In the genomic region with DNA sequence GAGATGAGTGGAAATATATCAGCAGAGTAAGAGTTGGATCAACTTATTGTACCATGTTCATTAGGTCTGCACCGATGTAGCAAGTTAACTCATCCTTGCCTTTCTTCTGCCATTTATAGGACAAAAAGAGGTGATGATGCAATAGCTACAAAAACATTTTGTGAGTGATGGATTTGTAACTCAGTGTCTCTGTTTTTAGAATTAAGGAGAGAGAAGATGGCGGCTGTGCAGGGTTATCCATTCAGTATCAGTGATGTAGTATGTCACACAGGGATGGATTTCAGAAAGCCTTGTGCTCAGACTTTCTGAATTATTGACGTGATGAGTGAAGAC, we compare ENCODE assay signal across 2 cellular contexts.
TF ChIP-seq lines count a peak whose summit lies in the region.

No MANE protein-coding gene starts in this region.

TF ChIP-seq in SK-N-SH treated with all-trans-retinoic acid at 6 μM for 48 hours, 23 proteins besides CTCF, POLR2A, EP300 and RAD21 (continued from another document):
- TF ChIP-seq, protein P1, sequence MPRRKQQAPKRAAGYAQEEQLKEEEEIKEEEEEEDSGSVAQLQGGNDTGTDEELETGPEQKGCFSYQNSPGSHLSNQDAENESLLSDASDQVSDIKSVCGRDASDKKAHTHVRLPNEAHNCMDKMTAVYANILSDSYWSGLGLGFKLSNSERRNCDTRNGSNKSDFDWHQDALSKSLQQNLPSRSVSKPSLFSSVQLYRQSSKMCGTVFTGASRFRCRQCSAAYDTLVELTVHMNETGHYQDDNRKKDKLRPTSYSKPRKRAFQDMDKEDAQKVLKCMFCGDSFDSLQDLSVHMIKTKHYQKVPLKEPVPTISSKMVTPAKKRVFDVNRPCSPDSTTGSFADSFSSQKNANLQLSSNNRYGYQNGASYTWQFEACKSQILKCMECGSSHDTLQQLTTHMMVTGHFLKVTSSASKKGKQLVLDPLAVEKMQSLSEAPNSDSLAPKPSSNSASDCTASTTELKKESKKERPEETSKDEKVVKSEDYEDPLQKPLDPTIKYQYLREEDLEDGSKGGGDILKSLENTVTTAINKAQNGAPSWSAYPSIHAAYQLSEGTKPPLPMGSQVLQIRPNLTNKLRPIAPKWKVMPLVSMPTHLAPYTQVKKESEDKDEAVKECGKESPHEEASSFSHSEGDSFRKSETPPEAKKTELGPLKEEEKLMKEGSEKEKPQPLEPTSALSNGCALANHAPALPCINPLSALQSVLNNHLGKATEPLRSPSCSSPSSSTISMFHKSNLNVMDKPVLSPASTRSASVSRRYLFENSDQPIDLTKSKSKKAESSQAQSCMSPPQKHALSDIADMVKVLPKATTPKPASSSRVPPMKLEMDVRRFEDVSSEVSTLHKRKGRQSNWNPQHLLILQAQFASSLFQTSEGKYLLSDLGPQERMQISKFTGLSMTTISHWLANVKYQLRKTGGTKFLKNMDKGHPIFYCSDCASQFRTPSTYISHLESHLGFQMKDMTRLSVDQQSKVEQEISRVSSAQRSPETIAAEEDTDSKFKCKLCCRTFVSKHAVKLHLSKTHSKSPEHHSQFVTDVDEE (CRISPR knock-in tag; IDR thresholded peaks at IDR 0.05), result 0 out of 2 replicates have a peak, but pooled peaks have one; percentile 14
- no peak for TF ChIP-seq OSR1 (CRISPR knock-in tag; IDR thresholded peaks at IDR 0.05)
- no peak for TF ChIP-seq ZC3H10 (CRISPR knock-in tag; IDR thresholded peaks at IDR 0.05)
- no peak for TF ChIP-seq ZNF565 (CRISPR knock-in tag; conservative IDR thresholded peaks at IDR 0.05; ENCODE audit: low read depth)
- no peak for TF ChIP-seq ISL1 (CRISPR knock-in tag; IDR thresholded peaks at IDR 0.05)
TF ChIP-seq in SK-N-SH treated with all-trans-retinoic acid at 6 μM for 48 hours: peak in this region for 4.

TF ChIP-seq in HepG2, 621 proteins besides CTCF, POLR2A, EP300 and RAD21 (continued from another document and continues in another):
- TF ChIP-seq, protein P2, sequence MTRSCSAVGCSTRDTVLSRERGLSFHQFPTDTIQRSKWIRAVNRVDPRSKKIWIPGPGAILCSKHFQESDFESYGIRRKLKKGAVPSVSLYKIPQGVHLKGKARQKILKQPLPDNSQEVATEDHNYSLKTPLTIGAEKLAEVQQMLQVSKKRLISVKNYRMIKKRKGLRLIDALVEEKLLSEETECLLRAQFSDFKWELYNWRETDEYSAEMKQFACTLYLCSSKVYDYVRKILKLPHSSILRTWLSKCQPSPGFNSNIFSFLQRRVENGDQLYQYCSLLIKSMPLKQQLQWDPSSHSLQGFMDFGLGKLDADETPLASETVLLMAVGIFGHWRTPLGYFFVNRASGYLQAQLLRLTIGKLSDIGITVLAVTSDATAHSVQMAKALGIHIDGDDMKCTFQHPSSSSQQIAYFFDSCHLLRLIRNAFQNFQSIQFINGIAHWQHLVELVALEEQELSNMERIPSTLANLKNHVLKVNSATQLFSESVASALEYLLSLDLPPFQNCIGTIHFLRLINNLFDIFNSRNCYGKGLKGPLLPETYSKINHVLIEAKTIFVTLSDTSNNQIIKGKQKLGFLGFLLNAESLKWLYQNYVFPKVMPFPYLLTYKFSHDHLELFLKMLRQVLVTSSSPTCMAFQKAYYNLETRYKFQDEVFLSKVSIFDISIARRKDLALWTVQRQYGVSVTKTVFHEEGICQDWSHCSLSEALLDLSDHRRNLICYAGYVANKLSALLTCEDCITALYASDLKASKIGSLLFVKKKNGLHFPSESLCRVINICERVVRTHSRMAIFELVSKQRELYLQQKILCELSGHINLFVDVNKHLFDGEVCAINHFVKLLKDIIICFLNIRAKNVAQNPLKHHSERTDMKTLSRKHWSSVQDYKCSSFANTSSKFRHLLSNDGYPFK (CRISPR knock-in tag; IDR thresholded peaks at IDR 0.05; ENCODE audit: borderline replicate concordance), result no peak
- TF ChIP-seq ZFP36 (IDR thresholded peaks at IDR 0.05; ENCODE audit: borderline replicate concordance, low read depth, low read length, partially characterized antibody) (no peak), RBM39 (IDR thresholded peaks at IDR 0.05; ENCODE audit: low read depth, low read length, poor library complexity, severe bottlenecking) (no peak), SMARCC2 (IDR thresholded peaks at IDR 0.05) (no peak), ESRRA (CRISPR knock-in tag; IDR thresholded peaks at IDR 0.05; ENCODE audit: low read depth) (no peak), RARG (CRISPR knock-in tag; IDR thresholded peaks at IDR 0.05; ENCODE audit: low read depth) (no peak), GTF3A (CRISPR knock-in tag; conservative IDR thresholded peaks at IDR 0.05) (no peak), IRF2 (CRISPR knock-in tag; IDR thresholded peaks at IDR 0.05) (no peak), XRCC5 (optimal IDR thresholded peaks at IDR 0.05; ENCODE audit: low read length) (no peak), CBX1 (IDR thresholded peaks at IDR 0.05; ENCODE audit: low read depth) (no peak), KLF16 (CRISPR knock-in tag; IDR thresholded peaks at IDR 0.05) (0 out of 4 replicates have a peak, but pooled peaks of 1 of the 2 experiments have one; percentile 9), PHF5A (CRISPR knock-in tag; IDR thresholded peaks at IDR 0.05; ENCODE audit: low read depth, unreplicated experiment) (peak; percentile 7), ZNF121 (CRISPR knock-in tag; IDR thresholded peaks at IDR 0.05) (no peak), ZBTB21 (CRISPR knock-in tag; IDR thresholded peaks at IDR 0.05) (no peak), ZNF484 (CRISPR knock-in tag; IDR thresholded peaks at IDR 0.05; ENCODE audit: borderline replicate concordance, low read depth) (no peak), LCORL (IDR thresholded peaks at IDR 0.05) (no peak), LCORL (CRISPR knock-in tag; IDR thresholded peaks at IDR 0.05) (0 out of 2 replicates have a peak, but pooled peaks have one; percentile 9), HNF4G (IDR thresholded peaks at IDR 0.05; ENCODE audit: borderline replicate concordance, low read depth, low read length) (no peak), HNF4G (CRISPR knock-in tag; IDR thresholded peaks at IDR 0.05; ENCODE audit: borderline replicate concordance, low read depth) (no peak), RCOR2 (CRISPR knock-in tag; IDR thresholded peaks at IDR 0.05) (no peak), SMAD1 (CRISPR knock-in tag; IDR thresholded peaks at IDR 0.05; ENCODE audit: borderline replicate concordance, low read depth) (no peak), ATF7 (IDR thresholded peaks at IDR 0.05) (peak; percentile 81), ATF7 (CRISPR knock-in tag; IDR thresholded peaks at IDR 0.05) (no peak), ZNF343 (CRISPR knock-in tag; IDR thresholded peaks at IDR 0.05) (no peak), YEATS2 (CRISPR knock-in tag; IDR thresholded peaks at IDR 0.05; ENCODE audit: borderline replicate concordance) (no peak), ZNF577 (CRISPR knock-in tag; IDR thresholded peaks at IDR 0.05; ENCODE audit: borderline replicate concordance, low read depth) (no peak), CEBPG (CRISPR knock-in tag; IDR thresholded peaks at IDR 0.05) (peak; percentile 80), CBX5 (CRISPR knock-in tag; IDR thresholded peaks at IDR 0.05; ENCODE audit: borderline replicate concordance) (no peak), ISL2 (CRISPR knock-in tag; IDR thresholded peaks at IDR 0.05) (peak; percentile 9; the same call in 1 of the 2 replicates)
- TF ChIP-seq, protein P3, sequence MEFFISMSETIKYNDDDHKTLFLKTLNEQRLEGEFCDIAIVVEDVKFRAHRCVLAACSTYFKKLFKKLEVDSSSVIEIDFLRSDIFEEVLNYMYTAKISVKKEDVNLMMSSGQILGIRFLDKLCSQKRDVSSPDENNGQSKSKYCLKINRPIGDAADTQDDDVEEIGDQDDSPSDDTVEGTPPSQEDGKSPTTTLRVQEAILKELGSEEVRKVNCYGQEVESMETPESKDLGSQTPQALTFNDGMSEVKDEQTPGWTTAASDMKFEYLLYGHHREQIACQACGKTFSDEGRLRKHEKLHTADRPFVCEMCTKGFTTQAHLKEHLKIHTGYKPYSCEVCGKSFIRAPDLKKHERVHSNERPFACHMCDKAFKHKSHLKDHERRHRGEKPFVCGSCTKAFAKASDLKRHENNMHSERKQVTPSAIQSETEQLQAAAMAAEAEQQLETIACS (CRISPR knock-in tag; IDR thresholded peaks at IDR 0.05), result no peak
- TF ChIP-seq, protein P4, sequence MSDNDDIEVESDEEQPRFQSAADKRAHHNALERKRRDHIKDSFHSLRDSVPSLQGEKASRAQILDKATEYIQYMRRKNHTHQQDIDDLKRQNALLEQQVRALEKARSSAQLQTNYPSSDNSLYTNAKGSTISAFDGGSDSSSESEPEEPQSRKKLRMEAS (IDR thresholded peaks at IDR 0.05), result no peak
- TF ChIP-seq, protein P5, sequence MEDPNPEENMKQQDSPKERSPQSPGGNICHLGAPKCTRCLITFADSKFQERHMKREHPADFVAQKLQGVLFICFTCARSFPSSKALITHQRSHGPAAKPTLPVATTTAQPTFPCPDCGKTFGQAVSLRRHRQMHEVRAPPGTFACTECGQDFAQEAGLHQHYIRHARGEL (CRISPR knock-in tag; IDR thresholded peaks at IDR 0.05), result no peak
- TF ChIP-seq, protein P6, sequence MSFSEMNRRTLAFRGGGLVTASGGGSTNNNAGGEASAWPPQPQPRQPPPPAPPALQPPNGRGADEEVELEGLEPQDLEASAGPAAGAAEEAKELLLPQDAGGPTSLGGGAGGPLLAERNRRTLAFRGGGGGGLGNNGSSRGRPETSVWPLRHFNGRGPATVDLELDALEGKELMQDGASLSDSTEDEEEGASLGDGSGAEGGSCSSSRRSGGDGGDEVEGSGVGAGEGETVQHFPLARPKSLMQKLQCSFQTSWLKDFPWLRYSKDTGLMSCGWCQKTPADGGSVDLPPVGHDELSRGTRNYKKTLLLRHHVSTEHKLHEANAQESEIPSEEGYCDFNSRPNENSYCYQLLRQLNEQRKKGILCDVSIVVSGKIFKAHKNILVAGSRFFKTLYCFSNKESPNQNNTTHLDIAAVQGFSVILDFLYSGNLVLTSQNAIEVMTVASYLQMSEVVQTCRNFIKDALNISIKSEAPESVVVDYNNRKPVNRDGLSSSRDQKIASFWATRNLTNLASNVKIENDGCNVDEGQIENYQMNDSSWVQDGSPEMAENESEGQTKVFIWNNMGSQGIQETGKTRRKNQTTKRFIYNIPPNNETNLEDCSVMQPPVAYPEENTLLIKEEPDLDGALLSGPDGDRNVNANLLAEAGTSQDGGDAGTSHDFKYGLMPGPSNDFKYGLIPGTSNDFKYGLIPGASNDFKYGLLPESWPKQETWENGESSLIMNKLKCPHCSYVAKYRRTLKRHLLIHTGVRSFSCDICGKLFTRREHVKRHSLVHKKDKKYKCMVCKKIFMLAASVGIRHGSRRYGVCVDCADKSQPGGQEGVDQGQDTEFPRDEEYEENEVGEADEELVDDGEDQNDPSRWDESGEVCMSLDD (CRISPR knock-in tag; IDR thresholded peaks at IDR 0.05; ENCODE audit: borderline replicate concordance), result no peak
- TF ChIP-seq, protein P7, sequence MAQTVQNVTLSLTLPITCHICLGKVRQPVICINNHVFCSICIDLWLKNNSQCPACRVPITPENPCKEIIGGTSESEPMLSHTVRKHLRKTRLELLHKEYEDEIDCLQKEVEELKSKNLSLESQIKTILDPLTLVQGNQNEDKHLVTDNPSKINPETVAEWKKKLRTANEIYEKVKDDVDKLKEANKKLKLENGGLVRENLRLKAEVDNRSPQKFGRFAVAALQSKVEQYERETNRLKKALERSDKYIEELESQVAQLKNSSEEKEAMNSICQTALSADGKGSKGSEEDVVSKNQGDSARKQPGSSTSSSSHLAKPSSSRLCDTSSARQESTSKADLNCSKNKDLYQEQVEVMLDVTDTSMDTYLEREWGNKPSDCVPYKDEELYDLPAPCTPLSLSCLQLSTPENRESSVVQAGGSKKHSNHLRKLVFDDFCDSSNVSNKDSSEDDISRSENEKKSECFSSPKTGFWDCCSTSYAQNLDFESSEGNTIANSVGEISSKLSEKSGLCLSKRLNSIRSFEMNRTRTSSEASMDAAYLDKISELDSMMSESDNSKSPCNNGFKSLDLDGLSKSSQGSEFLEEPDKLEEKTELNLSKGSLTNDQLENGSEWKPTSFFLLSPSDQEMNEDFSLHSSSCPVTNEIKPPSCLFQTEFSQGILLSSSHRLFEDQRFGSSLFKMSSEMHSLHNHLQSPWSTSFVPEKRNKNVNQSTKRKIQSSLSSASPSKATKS (CRISPR knock-in tag; IDR thresholded peaks at IDR 0.05), result no peak
- TF ChIP-seq, protein P8, sequence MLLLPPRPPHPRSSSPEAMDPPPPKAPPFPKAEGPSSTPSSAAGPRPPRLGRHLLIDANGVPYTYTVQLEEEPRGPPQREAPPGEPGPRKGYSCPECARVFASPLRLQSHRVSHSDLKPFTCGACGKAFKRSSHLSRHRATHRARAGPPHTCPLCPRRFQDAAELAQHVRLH (CRISPR knock-in tag; IDR thresholded peaks at IDR 0.05; ENCODE audit: borderline replicate concordance, low read depth), result no peak
- TF ChIP-seq, protein P9, sequence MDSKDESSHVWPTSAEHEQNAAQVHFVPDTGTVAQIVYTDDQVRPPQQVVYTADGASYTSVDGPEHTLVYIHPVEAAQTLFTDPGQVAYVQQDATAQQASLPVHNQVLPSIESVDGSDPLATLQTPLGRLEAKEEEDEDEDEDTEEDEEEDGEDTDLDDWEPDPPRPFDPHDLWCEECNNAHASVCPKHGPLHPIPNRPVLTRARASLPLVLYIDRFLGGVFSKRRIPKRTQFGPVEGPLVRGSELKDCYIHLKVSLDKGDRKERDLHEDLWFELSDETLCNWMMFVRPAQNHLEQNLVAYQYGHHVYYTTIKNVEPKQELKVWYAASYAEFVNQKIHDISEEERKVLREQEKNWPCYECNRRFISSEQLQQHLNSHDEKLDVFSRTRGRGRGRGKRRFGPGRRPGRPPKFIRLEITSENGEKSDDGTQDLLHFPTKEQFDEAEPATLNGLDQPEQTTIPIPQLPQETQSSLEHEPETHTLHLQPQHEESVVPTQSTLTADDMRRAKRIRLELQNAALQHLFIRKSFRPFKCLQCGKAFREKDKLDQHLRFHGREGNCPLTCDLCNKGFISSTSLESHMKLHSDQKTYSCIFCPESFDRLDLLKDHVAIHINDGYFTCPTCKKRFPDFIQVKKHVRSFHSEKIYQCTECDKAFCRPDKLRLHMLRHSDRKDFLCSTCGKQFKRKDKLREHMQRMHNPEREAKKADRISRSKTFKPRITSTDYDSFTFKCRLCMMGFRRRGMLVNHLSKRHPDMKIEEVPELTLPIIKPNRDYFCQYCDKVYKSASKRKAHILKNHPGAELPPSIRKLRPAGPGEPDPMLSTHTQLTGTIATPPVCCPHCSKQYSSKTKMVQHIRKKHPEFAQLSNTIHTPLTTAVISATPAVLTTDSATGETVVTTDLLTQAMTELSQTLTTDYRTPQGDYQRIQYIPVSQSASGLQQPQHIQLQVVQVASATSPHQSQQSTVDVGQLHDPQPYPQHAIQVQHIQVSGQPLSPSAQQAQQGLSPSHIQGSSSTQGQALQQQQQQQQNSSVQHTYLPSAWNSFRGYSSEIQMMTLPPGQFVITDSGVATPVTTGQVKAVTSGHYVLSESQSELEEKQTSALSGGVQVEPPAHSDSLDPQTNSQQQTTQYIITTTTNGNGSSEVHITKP (CRISPR knock-in tag; IDR thresholded peaks at IDR 0.05; ENCODE audit: low read depth), result no peak
- TF ChIP-seq, protein P10, sequence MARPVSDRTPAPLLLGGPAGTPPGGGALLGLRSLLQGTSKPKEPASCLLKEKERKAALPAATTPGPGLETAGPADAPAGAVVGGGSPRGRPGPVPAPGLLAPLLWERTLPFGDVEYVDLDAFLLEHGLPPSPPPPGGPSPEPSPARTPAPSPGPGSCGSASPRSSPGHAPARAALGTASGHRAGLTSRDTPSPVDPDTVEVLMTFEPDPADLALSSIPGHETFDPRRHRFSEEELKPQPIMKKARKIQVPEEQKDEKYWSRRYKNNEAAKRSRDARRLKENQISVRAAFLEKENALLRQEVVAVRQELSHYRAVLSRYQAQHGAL (CRISPR knock-in tag; IDR thresholded peaks at IDR 0.05; ENCODE audit: not compliant biosample characterization), result no peak
